In the genomic region with DNA sequence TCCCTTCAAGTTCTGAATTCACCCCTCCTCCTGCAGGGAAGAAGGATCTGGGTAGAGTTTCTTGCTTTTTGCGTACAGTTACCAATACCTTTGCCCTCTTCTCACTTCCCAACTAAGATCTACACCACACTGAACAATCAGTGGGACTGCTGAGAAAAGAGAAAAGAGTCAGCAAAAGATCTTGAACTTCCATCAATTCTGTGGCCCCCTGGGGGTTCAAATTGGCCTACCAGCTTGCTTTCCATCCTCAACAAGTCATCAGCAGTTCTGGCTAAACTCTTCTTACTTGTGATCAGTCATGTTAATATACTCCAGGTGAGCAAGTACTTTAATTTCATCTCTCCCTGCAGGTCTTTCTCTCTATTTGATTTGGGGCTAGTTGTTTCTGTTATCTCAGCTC, we compare ENCODE assay signal across 1 cellular context.
TF ChIP-seq lines count a peak whose summit lies in the region.

No MANE protein-coding gene starts in this region.

TF ChIP-seq in HepG2, 621 proteins besides CTCF, POLR2A, EP300 and RAD21 (continued from another document):
- TF ChIP-seq, protein P1, sequence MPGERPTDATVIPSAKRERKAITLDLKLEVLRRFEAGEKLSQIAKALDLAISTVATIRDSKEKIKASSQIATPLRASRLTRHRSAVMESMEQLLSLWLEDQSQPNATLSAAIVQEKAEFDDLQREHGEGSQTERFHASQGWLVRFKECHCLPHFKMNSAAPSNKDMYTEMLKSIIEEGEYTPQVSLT (CRISPR knock-in tag; IDR thresholded peaks at IDR 0.05; ENCODE audit: borderline replicate concordance, low read depth), result no peak
